In the genomic region with DNA sequence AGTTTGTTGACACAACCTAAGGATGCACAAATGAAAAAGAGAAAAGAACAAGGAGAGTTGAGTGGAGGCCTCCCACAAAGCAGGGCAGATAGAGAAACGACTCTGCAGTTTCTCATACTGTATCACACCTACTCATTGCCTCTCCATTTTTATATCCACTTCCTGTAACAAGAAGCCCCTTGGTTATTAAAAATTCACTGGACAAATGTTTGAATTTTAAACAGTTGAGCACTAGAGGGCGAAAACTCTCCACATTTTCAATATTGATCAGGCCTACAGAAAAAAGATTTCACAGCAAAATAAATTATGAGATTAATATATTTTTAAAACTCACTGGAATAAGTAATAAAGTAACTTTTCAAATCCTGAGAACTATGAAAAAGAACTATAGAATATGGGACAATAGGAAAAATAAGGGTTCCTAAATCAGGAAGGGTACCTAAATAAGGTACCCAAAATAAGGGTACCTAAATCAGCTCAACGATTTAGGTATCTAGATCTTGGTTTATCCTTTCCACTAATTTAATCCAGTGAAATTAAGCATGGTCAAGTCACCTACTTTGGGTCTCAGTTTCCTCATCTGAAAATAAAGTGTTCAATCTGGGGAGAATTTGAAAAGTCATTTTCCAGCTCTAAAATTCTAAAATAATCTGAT, we compare ENCODE assay signal across 8 cellular contexts. TPM values are rescaled to one million over a fixed set of nuclear protein-coding genes. Genes with fewer than 3 reads are reported as not detected.
A peak's percentile ranks its signal among the peaks of the same experiment; 100 is the strongest.
DNase-seq lines count a peak whose midpoint lies in the region; ATAC-seq, FAIRE-seq and TF ChIP-seq lines count a peak whose summit lies in the region.

No MANE protein-coding gene starts in this region.

- WGBS in pancreas, 2 donors, result 33 to 37% methylated on average over 3 of the region's 3 CpGs

- H3K36me3 ChIP-seq in pancreas, result no peaks in the 10 kb centered on the region

- H3K27ac ChIP-seq in pancreas, result no peak overlapping the region

- ATAC-seq in pancreas (peak in 3 of 4 donors; percentile 60 to 66 (median 66)), GM19395 (IDR thresholded peaks at IDR 0.05; ENCODE audit: unreplicated experiment) (no peak)

- FAIRE-seq in GM12891 (lab: Jason Lieb, UNC) (peak; percentile 48), pancreas (lab: Jason Lieb, UNC) (peak; percentile 89)

- DNase-seq in AG10803 (ENCODE audit: low read depth), result peak; percentile 39
- no peak for DNase-seq in GM12891 (ENCODE audit: insufficient read length, low spot score)
- peak; percentile 24 for DNase-seq in NCI-H460 (ENCODE audit: extremely low read depth, low read depth)
- peak; percentile 66 for DNase-seq in dedifferentiated amniotic fluid mesenchymal stem cell (ENCODE audit: extremely low spot score)
- DNase-seq in pancreas, result no peak
- no peak for DNase-seq in GM19238 (ENCODE audit: insufficient read length, low spot score)
- DNase-seq in HK-2 (ENCODE audit: unreplicated experiment), result no peak

- H3K9me3 ChIP-seq in pancreas, result no peaks in the 10 kb centered on the region

- H3K27me3 ChIP-seq in pancreas, result no peaks in the 10 kb centered on the region

- peak; percentile 60 for TF ChIP-seq CTCF in AG10803 (conservative IDR thresholded peaks at IDR 0.05; ENCODE audit: low read length)
- peak in 1 of 4 donors; percentile 15 for TF ChIP-seq CTCF in pancreas (IDR thresholded peaks at IDR 0.05)

- H3K4me1 ChIP-seq in pancreas, result no peaks in the 10 kb centered on the region

- no peak overlapping the region for H3K4me3 ChIP-seq in AG10803 (ENCODE audit: low read length)
- H3K4me3 ChIP-seq in pancreas, result no peak overlapping the region

- intact Hi-C loops in pancreas (cut with DNase I), result loop anchor here in 2 of 3 donors (10.0 kb wide), 1 partner anchor 145 kb away; a partner anchor contains a TSS

- TF ChIP-seq POLR2A in GM12891 (IDR thresholded peaks at IDR 0.05; ENCODE audit: low read depth, low read length), result no peak

TF ChIP-seq in GM12891, 5 proteins besides CTCF, POLR2A, EP300 and RAD21:
- TF ChIP-seq SPI1 (IDR thresholded peaks at IDR 0.05; ENCODE audit: low read depth, low read length), result no peak
- no peak for TF ChIP-seq POLR2AphosphoS5 (IDR thresholded peaks at IDR 0.05; ENCODE audit: low read depth, low read length)
- TF ChIP-seq POU2F2 (IDR thresholded peaks at IDR 0.05; ENCODE audit: low read depth, low read length), result no peak
- no peak for TF ChIP-seq TAF1 (IDR thresholded peaks at IDR 0.05; ENCODE audit: low read depth, low read length)
- TF ChIP-seq PAX5 (IDR thresholded peaks at IDR 0.05; ENCODE audit: insufficient read depth, low read length, severe bottlenecking), result no peak

RNA-seq across cellular contexts. Expression of a gene that starts 47.0 kb away (rescaled TPM):
- 328 TPM for polyA plus RNA-seq in GM12891 (2012; ENCODE audit: low read depth, missing spikeins)
- total RNA-seq in NCI-H460 (2014; rRNA removed; shearing (Covaris generic)), result 484 and 544 TPM in 2 replicates
- polyA plus RNA-seq in NCI-H460 (2014; cell fraction: nucleus; rRNA removed), result 8,820 and 13,092 TPM in 2 replicates
- 100 to 1,000 TPM; 230 to 367 (median 349) TPM for total RNA-seq in pancreas
- 100 to 1,000 TPM; 432 to 576 TPM for polyA plus RNA-seq in pancreas

RNA-seq across cellular contexts. Expression of a gene that starts 58.3 kb away (rescaled TPM):
- polyA plus RNA-seq in GM12891 (2012; ENCODE audit: low read depth, missing spikeins), result 6.4 TPM
- total RNA-seq in NCI-H460 (2014; rRNA removed; shearing (Covaris generic)), result 0.09 and 0.42 TPM in 2 replicates
- polyA plus RNA-seq in NCI-H460 (2014; cell fraction: nucleus; rRNA removed), result 3.3 and 4.2 TPM in 2 replicates
- total RNA-seq in pancreas, result 1 to 10 TPM in 3 of 6 donors, under 1 TPM in 3; 0.51 to 3.5 (median 1.0) TPM
- polyA plus RNA-seq in pancreas, result 1 to 10 TPM; 1.4 to 4.0 TPM

Comparison
In these comparisons a context has a peak if more than half of its experiments do, and no peak if none do; other contexts are left out.
1. DNase-seq: peak in AG10803 (single experiment), NCI-H460 (single experiment) and dedifferentiated amniotic fluid mesenchymal stem cell (single experiment); none in GM12891 (single experiment), pancreas (0 of 6), GM19238 (single experiment) and HK-2 (single experiment).